Comparison of ENCODE assay signal across 24 cellular contexts in the genomic region with DNA sequence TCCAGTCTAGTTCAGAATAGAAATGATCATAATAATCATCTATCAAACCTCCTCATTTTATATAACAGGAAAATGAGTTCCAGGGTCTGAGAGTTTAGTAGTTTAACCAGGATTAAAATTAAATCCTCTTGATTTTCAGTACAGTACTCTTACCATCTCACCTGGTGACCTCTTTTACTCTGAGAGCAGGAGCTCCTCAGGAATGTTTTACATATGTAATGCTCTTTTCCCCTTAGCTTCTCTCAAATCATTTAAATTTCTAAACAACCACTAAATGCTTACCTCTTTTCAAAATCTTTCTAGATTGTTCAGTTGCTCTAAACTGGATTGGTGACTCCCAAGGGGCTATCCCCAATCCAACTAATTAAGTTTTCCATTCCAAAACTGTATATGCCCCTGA.
"Had no signal": no experiment of that assay in that cellular context is flagged by ENCODE, and none has a peak within 500 bp of the region (broad histone marks: within the 10 kb centered on the region; RNA-seq: fewer than 3 reads in every experiment).

No MANE protein-coding gene starts in this region.

- H3K4me3 Mint-ChIP-seq: activated CD4-positive, alpha-beta memory T cell treated with anti-CD3 and anti-CD28 coated beads for 36 hours; activated CD4-positive, alpha-beta T cell treated with anti-CD3 and anti-CD28 coated beads, Interleukin-2, amount 10 ng/mL, durations not matched to agents 7 days and 5 days; activated naive CD8-positive, alpha-beta T cell; activated T-cell treated with anti-CD3 and anti-CD28 coated beads, Interleukin-2, amount 50 U/mL, for 4 hours; T-cell had no signal

- H3K4me3 ChIP-seq: SK-N-MC had no signal

- FAIRE-seq: TTC549 had no signal

- H3K27me3 Mint-ChIP-seq: activated CD4-positive, alpha-beta memory T cell treated with anti-CD3 and anti-CD28 coated beads for 36 hours; activated CD4-positive, alpha-beta T cell treated with anti-CD3 and anti-CD28 coated beads, Interleukin-2, amount 10 ng/mL, durations not matched to agents 7 days and 5 days; activated naive CD8-positive, alpha-beta T cell; T-cell had no signal

- H3K27ac Mint-ChIP-seq: activated CD4-positive, alpha-beta memory T cell treated with anti-CD3 and anti-CD28 coated beads for 36 hours; activated CD4-positive, alpha-beta T cell treated with anti-CD3 and anti-CD28 coated beads, Interleukin-2, amount 10 ng/mL, durations not matched to agents 7 days and 5 days; activated naive CD8-positive, alpha-beta T cell; T-cell had no signal

- DNase-seq: activated CD4-positive, alpha-beta memory T cell treated with anti-CD3 and anti-CD28 coated beads for 36 hours; activated CD4-positive, alpha-beta T cell treated with anti-CD3 and anti-CD28 coated beads, Interleukin-2, amount 10 ng/mL, durations not matched to agents 7 days and 5 days; activated CD4-positive, CD25-positive, alpha-beta regulatory T cell; activated CD8-positive, alpha-beta memory T cell treated with anti-CD3 and anti-CD28 coated beads for 24 hours; activated effector memory CD4-positive, alpha-beta T cell treated with anti-CD3 and anti-CD28 coated beads, Interleukin-2, amount 50 U/mL, for 16 hours; activated naive CD4-positive, alpha-beta T cell treated with Interleukin-2 at 50 U/mL for 16 hours; activated T-cell treated with anti-CD3 and anti-CD28 coated beads, Interleukin-2, amount 50 U/mL, for 4 hours; amygdala; Karpas-422; NCI-H1092; NCI-H1417; NCI-H1930; NCI-H2171 treated with DMSO at 0.1 percent for 48 hours; NCI-H226; NCI-H526 treated with DMSO at 0.1 percent for 48 hours; NCI-H82; OCI-M1; RPMI8226; T-cell; T-helper 2 cell; T1000 had no signal

- H3K27ac ChIP-seq: SK-N-MC had no signal

- H3K9me3 Mint-ChIP-seq: activated CD4-positive, alpha-beta memory T cell treated with anti-CD3 and anti-CD28 coated beads for 36 hours; activated CD4-positive, alpha-beta T cell treated with anti-CD3 and anti-CD28 coated beads, Interleukin-2, amount 10 ng/mL, durations not matched to agents 7 days and 5 days; activated T-cell treated with anti-CD3 and anti-CD28 coated beads, Interleukin-2, amount 50 U/mL, for 4 hours; T-cell had no signal
